Comparison of ENCODE assay signal across 8 cellular contexts in the genomic region with DNA sequence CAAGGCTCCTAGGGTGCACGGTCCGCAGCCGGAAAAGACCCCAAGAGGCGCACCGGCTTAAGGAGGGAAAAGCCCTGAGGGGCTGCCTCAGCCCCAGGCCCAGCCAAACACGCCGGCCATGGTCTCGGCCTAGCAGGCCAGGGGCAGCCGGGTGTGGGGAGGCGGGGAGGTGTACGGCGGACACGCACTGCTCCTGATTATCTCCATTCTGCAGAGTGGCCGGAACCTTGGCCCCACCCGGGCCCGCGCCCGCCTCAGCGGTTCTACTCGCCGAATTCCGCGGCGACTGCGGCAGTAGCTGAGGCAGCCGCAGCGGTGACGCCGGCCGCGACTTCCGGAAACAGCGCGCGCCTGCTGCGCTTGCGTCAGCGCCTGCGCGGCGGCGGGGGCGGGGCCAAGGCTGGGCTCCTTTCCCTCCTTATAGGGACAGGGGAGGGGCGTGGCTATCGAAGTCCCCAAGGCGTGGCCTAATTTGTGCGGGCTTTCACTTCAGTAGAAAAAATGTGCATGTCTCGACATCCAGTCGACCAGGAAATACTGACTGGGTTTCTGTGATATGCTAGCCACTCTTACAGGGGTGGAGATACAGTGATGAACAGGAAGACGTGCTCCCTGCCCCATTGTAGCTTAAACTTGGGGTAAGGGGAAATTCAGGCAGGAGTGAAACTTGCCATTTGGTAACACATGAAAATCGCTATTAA. TPM values are rescaled to one million over a fixed set of nuclear protein-coding genes. Genes with fewer than 3 reads are reported as not detected.
DNase-seq lines count a peak whose midpoint lies in the region; ATAC-seq and TF ChIP-seq lines count a peak whose summit lies in the region.

Gene PARN, minus strand, starts transcription at position 342 of the 701 bp plus-strand sequence. Its CDS starts 135 bp downstream, at position 207.

- TF ChIP-seq CTCF in astrocyte of the cerebellum (IDR thresholded peaks at IDR 0.05; ENCODE audit: low read depth, low read length, missing control alignments) (no peak), vagina (IDR thresholded peaks at IDR 0.05) (no peak)

- peak within 1 kb of the TSS; percentile 89 for H3K27ac ChIP-seq in rectal smooth muscle tissue (ENCODE audit: low read depth, low read length)
- peak within 1 kb of the TSS; percentile 95 for H3K27ac ChIP-seq in vagina

- H3K27me3 ChIP-seq in rectal smooth muscle tissue (ENCODE audit: control insufficient read depth, insufficient read depth, low read length), result no peaks in the 10 kb centered on the region
- no peaks in the 10 kb centered on the region for H3K27me3 ChIP-seq in vagina

- H3K9ac ChIP-seq in rectal smooth muscle tissue (ENCODE audit: low read length), result peak within 1 kb of the TSS; percentile 99

- H3K9me3 ChIP-seq in vagina, result no peaks in the 10 kb centered on the region

- in situ Hi-C loops in astrocyte of the cerebellum (cut with HindIII; ENCODE audit: low sequenced_read_pairs), result no loop called here

- DNase-seq in NCI-H2081 (lab: John Stamatoyannopoulos, UW), result peak; percentile 93 to 96
- DNase-seq in T-helper 9 cell, result peak; percentile 97
- peak; percentile 87 for DNase-seq in astrocyte of the cerebellum (ENCODE audit: low read depth)
- peak; percentile 97 for DNase-seq in hepatic stellate cell (ENCODE audit: low spot score)
- DNase-seq in vagina (ENCODE audit: extremely low spot score in 2 of 2), result peak in 1 of 2 donors; percentile 94

- H3K4me3 ChIP-seq in astrocyte of the cerebellum (ENCODE audit: low read depth, low read length) (peak within 1 kb of the TSS; percentile 89), rectal smooth muscle tissue (ENCODE audit: low read length) (peak within 1 kb of the TSS; percentile 94), vagina (peak within 1 kb of the TSS; percentile 86 to 97)

- TF ChIP-seq POLR2A in vagina (IDR thresholded peaks at IDR 0.05), result peak in 1 of 2 donors; percentile 86

- H3K4me1 ChIP-seq in rectal smooth muscle tissue (ENCODE audit: control insufficient read depth, insufficient read depth, low read length) (peaks cover 6% of the 10 kb centered on the region), vagina (peaks cover 54% of the 10 kb centered on the region)

- peak; percentile 34 for ATAC-seq in GM18499 (IDR thresholded peaks at IDR 0.05; ENCODE audit: insufficient read depth, unreplicated experiment)
- peak; percentile 42 for ATAC-seq in HG02973 (IDR thresholded peaks at IDR 0.05; ENCODE audit: unreplicated experiment)

- H3K36me3 ChIP-seq in rectal smooth muscle tissue (ENCODE audit: control insufficient read depth, insufficient read depth, low read length), result peaks cover 2% of the 10 kb centered on the region
- peaks cover 0 to 27% of the 10 kb centered on the region in 2 donors for H3K36me3 ChIP-seq in vagina

- intact Hi-C loops in vagina (cut with DNase I), result no loop called here

RNA-seq across cellular contexts. Expression of gene PARN, which starts in this region (rescaled TPM):
- total RNA-seq in vagina, result 39.3 TPM
